20 cellular contexts compared by ENCODE assay signal in genomic region chrX:19659929-19660328, GRCh38.
DNase-seq lines count a peak whose midpoint lies in the region; ATAC-seq, FAIRE-seq and TF ChIP-seq lines count a peak whose summit lies in the region.
"Had no signal": no experiment of that assay in that cellular context is flagged by ENCODE, and none has a peak within 500 bp of the region (broad histone marks: within the 10 kb centered on the region; RNA-seq: fewer than 3 reads in every experiment).

No MANE protein-coding gene starts in this region.

- H3K27ac Mint-ChIP-seq in CD8-positive, alpha-beta memory T cell: peak overlapping the region in 5 of 8 donors; percentile 24 to 82 (median 75)
- H3K27ac Mint-ChIP-seq in activated CD4-positive, alpha-beta T cell treated with anti-CD3 and anti-CD28 coated beads, Interleukin-2, amount 10 ng/mL, durations not matched to agents 7 days and 5 days: no peak overlapping the region
- H3K27ac Mint-ChIP-seq: activated CD4-positive, alpha-beta memory T cell treated with anti-CD3 and anti-CD28 coated beads, Interleukin-2, amount 10 ng/mL, durations not matched to agents 7 days and 5 days; activated T-helper 17 cell treated with anti-CD3 and anti-CD28 coated beads, Interleukin-2, amount 50 U/mL, for 72 hours; stimulated activated naive B cell treated with anti-CD40 and anti-IgM and Interleukin-4, amounts not matched to agents 10 μg/mL and 1 μg/mL and 100 μg/mL, for 72 hours had no signal

- H3K18ac ChIP-seq in H1 (ENCODE audit: extremely low read depth, low read length): no peak overlapping the region

- H4K91ac ChIP-seq in H1 (replicated peaks; ENCODE audit: insufficient read length, low read length): no peak overlapping the region

- no peaks in the 10 kb centered on the region for H3K9me3 Mint-ChIP-seq in CD8-positive, alpha-beta memory T cell
- no peaks in the 10 kb centered on the region for H3K9me3 Mint-ChIP-seq in activated CD4-positive, alpha-beta T cell treated with anti-CD3 and anti-CD28 coated beads, Interleukin-2, amount 10 ng/mL, durations not matched to agents 7 days and 5 days
- H3K9me3 Mint-ChIP-seq: activated CD4-positive, alpha-beta memory T cell treated with anti-CD3 and anti-CD28 coated beads, Interleukin-2, amount 10 ng/mL, durations not matched to agents 7 days and 5 days; activated T-helper 17 cell treated with anti-CD3 and anti-CD28 coated beads, Interleukin-2, amount 50 U/mL, for 72 hours had no signal

- peaks cover 0 to 59% (median 10%) of the 10 kb centered on the region in 3 donors for H3K36me3 Mint-ChIP-seq in CD8-positive, alpha-beta memory T cell
- H3K36me3 Mint-ChIP-seq in activated CD4-positive, alpha-beta T cell treated with anti-CD3 and anti-CD28 coated beads, Interleukin-2, amount 10 ng/mL, durations not matched to agents 7 days and 5 days (ENCODE audit: low read depth): peaks cover 35% of the 10 kb centered on the region

- H3K4me1 Mint-ChIP-seq in CD8-positive, alpha-beta memory T cell: peaks cover 33 to 76% (median 59%) of the 10 kb centered on the region in 3 donors
- peaks cover 9% of the 10 kb centered on the region for H3K4me1 Mint-ChIP-seq in activated CD4-positive, alpha-beta T cell treated with anti-CD3 and anti-CD28 coated beads, Interleukin-2, amount 10 ng/mL, durations not matched to agents 7 days and 5 days

- H3K79me1 ChIP-seq in H1 (ENCODE audit: low read depth, low read length): no peaks in the 10 kb centered on the region

- CTCF ChIA-PET in A549 (lab: Yijun Ruan, JAX): interaction anchor here (0.7 to 2.2 kb wide), 3 partner anchors 11 to 20 kb away, joined by 3 to 7 read pairs (median 4); no protein-coding TSS in a partner anchor
- CTCF ChIA-PET in CD8-positive, alpha-beta memory T cell (lab: Charles Lee): no interaction called here
- CTCF ChIA-PET in H1 (lab: Charles Lee; ENCODE audit: partially characterized antibody): interaction anchor here (1.2 kb wide), 1 partner anchor 10 kb away, joined by 3 read pairs; no protein-coding TSS in a partner anchor
- CTCF ChIA-PET in activated CD4-positive, alpha-beta T cell treated with anti-CD3 and anti-CD28 coated beads, Interleukin-2, amount 10 ng/mL, durations not matched to agents 7 days and 5 days (lab: Charles Lee): interaction anchor here (2.0 kb wide), 1 partner anchor 11 kb away, joined by 4 read pairs; no protein-coding TSS in a partner anchor

- peak in 1 of 2 experiments; percentile 27; a peak in 1 of 5 replicates for TF ChIP-seq RAD21 in A549 (conservative IDR thresholded peaks at IDR 0.05 in 1 of 2, IDR thresholded peaks at IDR 0.05 in 1 of 2)
- no peak for TF ChIP-seq RAD21 in H1 (IDR thresholded peaks at IDR 0.05 in 1 of 2, conservative IDR thresholded peaks at IDR 0.05 in 1 of 2; ENCODE audit: low read depth in 2 of 2, low read length in 2 of 2)

- TF ChIP-seq POLR2A in A549 (IDR thresholded peaks at IDR 0.05; ENCODE audit: low read length) (no peak), H1 (IDR thresholded peaks at IDR 0.05; ENCODE audit: control extremely low read depth in 1 of 2, low read depth in 2 of 2, low read length in 2 of 2) (no peak)

- intact Hi-C loops in left lung (cut with DNase I): no loop called here

- TF ChIP-seq EP300 in A549 (IDR thresholded peaks at IDR 0.05) (no peak), H1 (IDR thresholded peaks at IDR 0.05; ENCODE audit: borderline replicate concordance in 1 of 2, low read depth in 2 of 2, low read length in 2 of 2) (no peak)

- no peak overlapping the region for H3K4me2 ChIP-seq in A549
- no peak overlapping the region for H3K4me2 ChIP-seq in H1 (ENCODE audit: insufficient read depth in 1 of 2, low read depth in 2 of 2, low read length in 2 of 2)
- H3K4me2 ChIP-seq: BLaER1 treated with 17β-estradiol and CSF1 and Interleukin-3, amounts not matched to agents 10 nM and 100 nM had no signal

- H3K79me2 ChIP-seq in H1 (ENCODE audit: control insufficient read depth in 1 of 2, insufficient read depth in 2 of 2, low read length in 2 of 2): no peaks in the 10 kb centered on the region
- H3K79me2 ChIP-seq: parathyroid adenoma had no signal

- H3K23me2 ChIP-seq in H1 (ENCODE audit: low read depth, low read length): no peaks in the 10 kb centered on the region

- no peak overlapping the region for H3K14ac ChIP-seq in H1 (ENCODE audit: insufficient read length)

- H4K5ac ChIP-seq in H1 (ENCODE audit: insufficient read length, low read depth, low read length): no peak overlapping the region

- H2BK5ac ChIP-seq in H1 (ENCODE audit: low read depth, low read length): no peak overlapping the region

- DNase-seq in A549 (ENCODE audit: low read depth in 1 of 2, low spot score in 1 of 2) (peak in 1 of 2 experiments; percentile 58), OCI-M1 (lab: John Stamatoyannopoulos, UW) (peak; percentile 0), H1 (ENCODE audit: low read depth in 1 of 2, low spot score in 2 of 2) (no peak), Ammon's horn (ENCODE audit: low spot score) (no peak), left lung (no peak), GM20000 (ENCODE audit: low spot score) (no peak)
- DNase-seq in CD8-positive, alpha-beta memory T cell: no peak
- no peak for DNase-seq in activated CD4-positive, alpha-beta T cell treated with anti-CD3 and anti-CD28 coated beads, Interleukin-2, amount 10 ng/mL, durations not matched to agents 7 days and 5 days
- DNase-seq: activated CD4-positive, alpha-beta memory T cell treated with anti-CD3 and anti-CD28 coated beads, Interleukin-2, amount 10 ng/mL, durations not matched to agents 7 days and 5 days; NCI-H2081; NCI-H774; small intestine; stimulated activated naive B cell treated with anti-CD40 and anti-IgM and Interleukin-4, amounts not matched to agents 10 μg/mL and 1 μg/mL and 100 μg/mL, for 72 hours; uterus had no signal

- ATAC-seq in A549 (peak; percentile 71 to 87; a peak in 5 of 6 replicates), left lung (no peak)
- ATAC-seq: activated T-helper 17 cell treated with anti-CD3 and anti-CD28 coated beads, Interleukin-2, amount 50 U/mL, for 72 hours; left lobe of liver; stimulated activated naive B cell treated with anti-CD40 and anti-IgM and Interleukin-4, amounts not matched to agents 10 μg/mL and 1 μg/mL and 100 μg/mL, for 72 hours had no signal

- H2AK5ac ChIP-seq in H1 (ENCODE audit: low read depth, low read length): no peak overlapping the region

- H3K56ac ChIP-seq in H1 (replicated peaks; ENCODE audit: insufficient read length, low read depth, low read length): no peak overlapping the region

- H2BK12ac ChIP-seq in H1 (ENCODE audit: low read depth, low read length): no peak overlapping the region

- no peak overlapping the region for H3K9ac ChIP-seq in H1 (replicated peaks in 1 of 4; ENCODE audit: extremely low read depth in 1 of 4, low read depth in 3 of 4, low read length in 3 of 4)
- H3K9ac ChIP-seq: BLaER1 treated with 17β-estradiol and CSF1 and Interleukin-3, amounts not matched to agents 10 nM and 100 nM; parathyroid adenoma had no signal

- H3K4me1 ChIP-seq in A549: peaks cover 20% of the 10 kb centered on the region; the same call in 2 of the 3 replicates
- no peaks in the 10 kb centered on the region for H3K4me1 ChIP-seq in CD8-positive, alpha-beta memory T cell (ENCODE audit: insufficient read depth, low read length)
- no peaks in the 10 kb centered on the region for H3K4me1 ChIP-seq in H1 (replicated peaks in 1 of 4; ENCODE audit: control insufficient read depth in 3 of 4, insufficient read depth in 4 of 4, low read length in 3 of 4)
- H3K4me1 ChIP-seq in left lung: no peaks in the 10 kb centered on the region
- H3K4me1 ChIP-seq: BLaER1 treated with 17β-estradiol and CSF1 and Interleukin-3, amounts not matched to agents 10 nM and 100 nM; parathyroid adenoma; SJSA1; uterus had no signal

- H3K36me3 ChIP-seq in CD8-positive, alpha-beta memory T cell (ENCODE audit: insufficient read depth, low read length): peaks cover 3% of the 10 kb centered on the region
- no peaks in the 10 kb centered on the region for H3K36me3 ChIP-seq in H1 (ENCODE audit: control insufficient read depth in 2 of 4, insufficient read depth in 4 of 4, low read length in 3 of 4)
- no peaks in the 10 kb centered on the region for H3K36me3 ChIP-seq in left lung
- H3K36me3 ChIP-seq: SJSA1, uterus had no signal

- 61% methylated on average over 2 of the region's 2 CpGs for WGBS in A549 (ENCODE audit: missing lambda C conversion rate)
- 91% methylated on average over 2 of the region's 2 CpGs; no CpG with 5 or more reads in 1 of the 2 experiments for WGBS in H1 (ENCODE audit: extremely low coverage in 1 of 2, insufficient coverage in 1 of 2, insufficient read length in 1 of 2, insufficient replicate concordance in 2 of 2, low coverage in 1 of 2, low lambda C conversion rate in 2 of 2, missing lambda C conversion rate in 1 of 2), 2 experiments

- no peak overlapping the region for H4K8ac ChIP-seq in H1 (ENCODE audit: extremely low read depth, insufficient read depth, low read length)

- H3K27ac ChIP-seq in A549 (no peak overlapping the region), H1 (ENCODE audit: low read depth, low read length) (no peak overlapping the region), left lung (no peak overlapping the region)
- H3K27ac ChIP-seq in CD8-positive, alpha-beta memory T cell (ENCODE audit: low read depth, low read length): no peak overlapping the region
- H3K27ac ChIP-seq: BLaER1 treated with 17β-estradiol and CSF1 and Interleukin-3, amounts not matched to agents 10 nM and 100 nM; parathyroid adenoma; SJSA1; uterus had no signal

- no peaks in the 10 kb centered on the region for H3K27me3 ChIP-seq in CD8-positive, alpha-beta memory T cell (ENCODE audit: insufficient read depth, low read length, poor library complexity, severe bottlenecking)
- no peaks in the 10 kb centered on the region for H3K27me3 ChIP-seq in H1 (replicated peaks in 1 of 4; ENCODE audit: control insufficient read depth in 3 of 4, extremely low read depth in 1 of 4, insufficient read depth in 3 of 4, low read length in 3 of 4)
- H3K27me3 ChIP-seq in left lung: no peaks in the 10 kb centered on the region
- H3K27me3 ChIP-seq: BLaER1 treated with 17β-estradiol and CSF1 and Interleukin-3, amounts not matched to agents 10 nM and 100 nM; SJSA1; uterus had no signal

- no peak overlapping the region for H2BK15ac ChIP-seq in H1 (ENCODE audit: low read length)

- POLR2A ChIA-PET in A549 (lab: Yijun Ruan, JAX): no interaction called here
- POLR2A ChIA-PET in CD8-positive, alpha-beta memory T cell (lab: Charles Lee): no interaction called here
- POLR2A ChIA-PET in H1 (lab: Charles Lee; ENCODE audit: partially characterized antibody): no interaction called here
- POLR2A ChIA-PET in activated CD4-positive, alpha-beta T cell treated with anti-CD3 and anti-CD28 coated beads, Interleukin-2, amount 10 ng/mL, durations not matched to agents 7 days and 5 days (lab: Charles Lee): no interaction called here

- peaks cover 0 to 1% of the 10 kb centered on the region in 2 donors for H3K27me3 Mint-ChIP-seq in CD8-positive, alpha-beta memory T cell
- H3K27me3 Mint-ChIP-seq in activated CD4-positive, alpha-beta T cell treated with anti-CD3 and anti-CD28 coated beads, Interleukin-2, amount 10 ng/mL, durations not matched to agents 7 days and 5 days: no peaks in the 10 kb centered on the region
- H3K27me3 Mint-ChIP-seq: activated CD4-positive, alpha-beta memory T cell treated with anti-CD3 and anti-CD28 coated beads, Interleukin-2, amount 10 ng/mL, durations not matched to agents 7 days and 5 days; activated T-helper 17 cell treated with anti-CD3 and anti-CD28 coated beads, Interleukin-2, amount 50 U/mL, for 72 hours; stimulated activated naive B cell treated with anti-CD40 and anti-IgM and Interleukin-4, amounts not matched to agents 10 μg/mL and 1 μg/mL and 100 μg/mL, for 72 hours had no signal

- H3K4me3 ChIP-seq in A549 (no peak overlapping the region), H1 (ENCODE audit: extremely low read depth in 1 of 4, insufficient read depth in 2 of 4, low read depth in 3 of 4, low read length in 4 of 4) (no peak overlapping the region), left lung (no peak overlapping the region)
- no peak overlapping the region for H3K4me3 ChIP-seq in CD8-positive, alpha-beta memory T cell (ENCODE audit: low read length)
- H3K4me3 ChIP-seq: BLaER1 treated with 17β-estradiol and CSF1 and Interleukin-3, amounts not matched to agents 10 nM and 100 nM; SJSA1; uterus had no signal

- no peak overlapping the region for H3K4me3 Mint-ChIP-seq in CD8-positive, alpha-beta memory T cell
- H3K4me3 Mint-ChIP-seq in activated CD4-positive, alpha-beta T cell treated with anti-CD3 and anti-CD28 coated beads, Interleukin-2, amount 10 ng/mL, durations not matched to agents 7 days and 5 days: no peak overlapping the region
- H3K4me3 Mint-ChIP-seq: activated CD4-positive, alpha-beta memory T cell treated with anti-CD3 and anti-CD28 coated beads, Interleukin-2, amount 10 ng/mL, durations not matched to agents 7 days and 5 days; activated T-helper 17 cell treated with anti-CD3 and anti-CD28 coated beads, Interleukin-2, amount 50 U/mL, for 72 hours; stimulated activated naive B cell treated with anti-CD40 and anti-IgM and Interleukin-4, amounts not matched to agents 10 μg/mL and 1 μg/mL and 100 μg/mL, for 72 hours had no signal

- H2BK120ac ChIP-seq in H1 (replicated peaks; ENCODE audit: low read depth, low read length): no peak overlapping the region

- no peak overlapping the region for H2AFZ ChIP-seq in H1 (ENCODE audit: low read length)
- H2AFZ ChIP-seq: parathyroid adenoma had no signal

- no peak overlapping the region for H3K4ac ChIP-seq in H1 (replicated peaks; ENCODE audit: insufficient read length, low read depth, low read length)

- no peaks in the 10 kb centered on the region for H3K9me3 ChIP-seq in A549
- H3K9me3 ChIP-seq in CD8-positive, alpha-beta memory T cell (ENCODE audit: low read length): no peaks in the 10 kb centered on the region
- H3K9me3 ChIP-seq in H1 (ENCODE audit: insufficient read depth in 2 of 2, low read depth in 1 of 2, low read length in 1 of 2): no peaks in the 10 kb centered on the region
- no peaks in the 10 kb centered on the region for H3K9me3 ChIP-seq in left lung
- H3K9me3 ChIP-seq: BLaER1 treated with 17β-estradiol and CSF1 and Interleukin-3, amounts not matched to agents 10 nM and 100 nM; SJSA1; uterus had no signal

- TF ChIP-seq CTCF in A549 (IDR thresholded peaks at IDR 0.05): no peak
- no peak for TF ChIP-seq CTCF in H1 (IDR thresholded peaks at IDR 0.05; ENCODE audit: control extremely low read depth in 1 of 3, insufficient read depth in 1 of 3, low read depth in 1 of 3, low read length in 3 of 3)
- no peak for TF ChIP-seq CTCF in left lung (IDR thresholded peaks at IDR 0.05)
- TF ChIP-seq CTCF in GM20000 (IDR thresholded peaks at IDR 0.05; ENCODE audit: extremely low read depth, missing control alignments): no peak

- FAIRE-seq in A549 (lab: Jason Lieb, UNC) (peak; percentile 49), H1 (lab: Jason Lieb, UNC) (no peak)
- FAIRE-seq: GM12891, small intestine had no signal

- no peaks in the 10 kb centered on the region for H4K20me1 ChIP-seq in H1 (replicated peaks in 1 of 2; ENCODE audit: control insufficient read depth in 1 of 2, insufficient read depth in 2 of 2, low read length in 2 of 2)

- no peak overlapping the region for H3K23ac ChIP-seq in H1 (ENCODE audit: insufficient read length)

- no peak overlapping the region for H2BK20ac ChIP-seq in H1 (ENCODE audit: low read length)
